Comparison of ENCODE assay signal across 2 cellular contexts in the genomic region with DNA sequence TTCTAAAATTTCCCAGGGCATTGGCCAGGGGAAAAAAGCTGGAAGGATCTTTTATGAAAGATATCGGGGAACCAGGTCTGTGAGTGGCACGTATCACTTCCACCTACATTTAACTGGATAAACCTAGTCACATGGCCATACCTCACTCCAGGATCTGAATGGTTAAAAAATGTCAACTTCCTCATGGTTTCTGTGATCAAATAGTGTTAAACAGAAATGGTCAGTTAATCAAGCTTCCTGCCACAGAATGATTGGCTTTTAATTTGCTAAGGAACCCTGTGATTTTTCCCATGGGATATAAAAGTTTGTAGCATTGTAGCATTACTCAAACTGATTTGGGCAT.
TF ChIP-seq lines count a peak whose summit lies in the region.

No MANE protein-coding gene starts in this region.

TF ChIP-seq in GM23338, 12 proteins besides CTCF, POLR2A, EP300 and RAD21 (continued from another document):
- no peak for TF ChIP-seq ZNF114 (CRISPR knock-in tag; IDR thresholded peaks at IDR 0.05)
- TF ChIP-seq, protein P1, sequence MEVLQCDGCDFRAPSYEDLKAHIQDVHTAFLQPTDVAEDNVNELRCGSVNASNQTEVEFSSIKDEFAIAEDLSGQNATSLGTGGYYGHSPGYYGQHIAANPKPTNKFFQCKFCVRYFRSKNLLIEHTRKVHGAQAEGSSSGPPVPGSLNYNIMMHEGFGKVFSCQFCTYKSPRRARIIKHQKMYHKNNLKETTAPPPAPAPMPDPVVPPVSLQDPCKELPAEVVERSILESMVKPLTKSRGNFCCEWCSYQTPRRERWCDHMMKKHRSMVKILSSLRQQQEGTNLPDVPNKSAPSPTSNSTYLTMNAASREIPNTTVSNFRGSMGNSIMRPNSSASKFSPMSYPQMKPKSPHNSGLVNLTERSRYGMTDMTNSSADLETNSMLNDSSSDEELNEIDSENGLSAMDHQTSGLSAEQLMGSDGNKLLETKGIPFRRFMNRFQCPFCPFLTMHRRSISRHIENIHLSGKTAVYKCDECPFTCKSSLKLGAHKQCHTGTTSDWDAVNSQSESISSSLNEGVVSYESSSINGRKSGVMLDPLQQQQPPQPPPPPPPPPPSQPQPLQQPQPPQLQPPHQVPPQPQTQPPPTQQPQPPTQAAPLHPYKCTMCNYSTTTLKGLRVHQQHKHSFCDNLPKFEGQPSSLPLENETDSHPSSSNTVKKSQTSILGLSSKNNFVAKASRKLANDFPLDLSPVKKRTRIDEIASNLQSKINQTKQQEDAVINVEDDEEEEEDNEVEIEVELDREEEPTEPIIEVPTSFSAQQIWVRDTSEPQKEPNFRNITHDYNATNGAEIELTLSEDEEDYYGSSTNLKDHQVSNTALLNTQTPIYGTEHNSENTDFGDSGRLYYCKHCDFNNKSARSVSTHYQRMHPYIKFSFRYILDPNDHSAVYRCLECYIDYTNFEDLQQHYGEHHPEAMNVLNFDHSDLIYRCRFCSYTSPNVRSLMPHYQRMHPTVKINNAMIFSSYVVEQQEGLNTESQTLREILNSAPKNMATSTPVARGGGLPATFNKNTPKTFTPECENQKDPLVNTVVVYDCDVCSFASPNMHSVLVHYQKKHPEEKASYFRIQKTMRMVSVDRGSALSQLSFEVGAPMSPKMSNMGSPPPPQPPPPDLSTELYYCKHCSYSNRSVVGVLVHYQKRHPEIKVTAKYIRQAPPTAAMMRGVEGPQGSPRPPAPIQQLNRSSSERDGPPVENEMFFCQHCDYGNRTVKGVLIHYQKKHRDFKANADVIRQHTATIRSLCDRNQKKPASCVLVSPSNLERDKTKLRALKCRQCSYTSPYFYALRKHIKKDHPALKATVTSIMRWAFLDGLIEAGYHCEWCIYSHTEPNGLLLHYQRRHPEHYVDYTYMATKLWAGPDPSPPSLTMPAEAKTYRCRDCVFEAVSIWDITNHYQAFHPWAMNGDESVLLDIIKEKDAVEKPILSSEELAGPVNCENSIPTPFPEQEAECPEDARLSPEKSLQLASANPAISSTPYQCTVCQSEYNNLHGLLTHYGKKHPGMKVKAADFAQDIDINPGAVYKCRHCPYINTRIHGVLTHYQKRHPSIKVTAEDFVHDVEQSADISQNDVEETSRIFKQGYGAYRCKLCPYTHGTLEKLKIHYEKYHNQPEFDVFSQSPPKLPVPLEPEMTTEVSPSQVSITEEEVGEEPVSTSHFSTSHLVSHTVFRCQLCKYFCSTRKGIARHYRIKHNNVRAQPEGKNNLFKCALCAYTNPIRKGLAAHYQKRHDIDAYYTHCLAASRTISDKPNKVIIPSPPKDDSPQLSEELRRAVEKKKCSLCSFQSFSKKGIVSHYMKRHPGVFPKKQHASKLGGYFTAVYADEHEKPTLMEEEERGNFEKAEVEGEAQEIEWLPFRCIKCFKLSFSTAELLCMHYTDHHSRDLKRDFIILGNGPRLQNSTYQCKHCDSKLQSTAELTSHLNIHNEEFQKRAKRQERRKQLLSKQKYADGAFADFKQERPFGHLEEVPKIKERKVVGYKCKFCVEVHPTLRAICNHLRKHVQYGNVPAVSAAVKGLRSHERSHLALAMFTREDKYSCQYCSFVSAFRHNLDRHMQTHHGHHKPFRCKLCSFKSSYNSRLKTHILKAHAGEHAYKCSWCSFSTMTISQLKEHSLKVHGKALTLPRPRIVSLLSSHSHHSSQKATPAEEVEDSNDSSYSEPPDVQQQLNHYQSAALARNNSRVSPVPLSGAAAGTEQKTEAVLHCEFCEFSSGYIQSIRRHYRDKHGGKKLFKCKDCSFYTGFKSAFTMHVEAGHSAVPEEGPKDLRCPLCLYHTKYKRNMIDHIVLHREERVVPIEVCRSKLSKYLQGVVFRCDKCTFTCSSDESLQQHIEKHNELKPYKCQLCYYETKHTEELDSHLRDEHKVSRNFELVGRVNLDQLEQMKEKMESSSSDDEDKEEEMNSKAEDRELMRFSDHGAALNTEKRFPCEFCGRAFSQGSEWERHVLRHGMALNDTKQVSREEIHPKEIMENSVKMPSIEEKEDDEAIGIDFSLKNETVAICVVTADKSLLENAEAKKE (CRISPR knock-in tag; IDR thresholded peaks at IDR 0.05) = no peak
- TF ChIP-seq, protein P2, sequence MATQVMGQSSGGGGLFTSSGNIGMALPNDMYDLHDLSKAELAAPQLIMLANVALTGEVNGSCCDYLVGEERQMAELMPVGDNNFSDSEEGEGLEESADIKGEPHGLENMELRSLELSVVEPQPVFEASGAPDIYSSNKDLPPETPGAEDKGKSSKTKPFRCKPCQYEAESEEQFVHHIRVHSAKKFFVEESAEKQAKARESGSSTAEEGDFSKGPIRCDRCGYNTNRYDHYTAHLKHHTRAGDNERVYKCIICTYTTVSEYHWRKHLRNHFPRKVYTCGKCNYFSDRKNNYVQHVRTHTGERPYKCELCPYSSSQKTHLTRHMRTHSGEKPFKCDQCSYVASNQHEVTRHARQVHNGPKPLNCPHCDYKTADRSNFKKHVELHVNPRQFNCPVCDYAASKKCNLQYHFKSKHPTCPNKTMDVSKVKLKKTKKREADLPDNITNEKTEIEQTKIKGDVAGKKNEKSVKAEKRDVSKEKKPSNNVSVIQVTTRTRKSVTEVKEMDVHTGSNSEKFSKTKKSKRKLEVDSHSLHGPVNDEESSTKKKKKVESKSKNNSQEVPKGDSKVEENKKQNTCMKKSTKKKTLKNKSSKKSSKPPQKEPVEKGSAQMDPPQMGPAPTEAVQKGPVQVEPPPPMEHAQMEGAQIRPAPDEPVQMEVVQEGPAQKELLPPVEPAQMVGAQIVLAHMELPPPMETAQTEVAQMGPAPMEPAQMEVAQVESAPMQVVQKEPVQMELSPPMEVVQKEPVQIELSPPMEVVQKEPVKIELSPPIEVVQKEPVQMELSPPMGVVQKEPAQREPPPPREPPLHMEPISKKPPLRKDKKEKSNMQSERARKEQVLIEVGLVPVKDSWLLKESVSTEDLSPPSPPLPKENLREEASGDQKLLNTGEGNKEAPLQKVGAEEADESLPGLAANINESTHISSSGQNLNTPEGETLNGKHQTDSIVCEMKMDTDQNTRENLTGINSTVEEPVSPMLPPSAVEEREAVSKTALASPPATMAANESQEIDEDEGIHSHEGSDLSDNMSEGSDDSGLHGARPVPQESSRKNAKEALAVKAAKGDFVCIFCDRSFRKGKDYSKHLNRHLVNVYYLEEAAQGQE (IDR thresholded peaks at IDR 0.05; ENCODE audit: unreplicated experiment) = no peak
- TF ChIP-seq CREB1 (CRISPR knock-in tag; IDR thresholded peaks at IDR 0.05; ENCODE audit: low read depth) = no peak

TF ChIP-seq in WTC11, 78 proteins besides CTCF, POLR2A, EP300 and RAD21 (continued from another document):
- no peak for TF ChIP-seq ESRRA (CRISPR knock-in tag; IDR thresholded peaks at IDR 0.05; ENCODE audit: borderline replicate concordance)
- TF ChIP-seq, protein P3, sequence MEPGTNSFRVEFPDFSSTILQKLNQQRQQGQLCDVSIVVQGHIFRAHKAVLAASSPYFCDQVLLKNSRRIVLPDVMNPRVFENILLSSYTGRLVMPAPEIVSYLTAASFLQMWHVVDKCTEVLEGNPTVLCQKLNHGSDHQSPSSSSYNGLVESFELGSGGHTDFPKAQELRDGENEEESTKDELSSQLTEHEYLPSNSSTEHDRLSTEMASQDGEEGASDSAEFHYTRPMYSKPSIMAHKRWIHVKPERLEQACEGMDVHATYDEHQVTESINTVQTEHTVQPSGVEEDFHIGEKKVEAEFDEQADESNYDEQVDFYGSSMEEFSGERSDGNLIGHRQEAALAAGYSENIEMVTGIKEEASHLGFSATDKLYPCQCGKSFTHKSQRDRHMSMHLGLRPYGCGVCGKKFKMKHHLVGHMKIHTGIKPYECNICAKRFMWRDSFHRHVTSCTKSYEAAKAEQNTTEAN (CRISPR knock-in tag; IDR thresholded peaks at IDR 0.05) = no peak
- no peak for TF ChIP-seq OVOL2 (CRISPR knock-in tag; IDR thresholded peaks at IDR 0.05; ENCODE audit: borderline replicate concordance)
- TF ChIP-seq, protein P4, sequence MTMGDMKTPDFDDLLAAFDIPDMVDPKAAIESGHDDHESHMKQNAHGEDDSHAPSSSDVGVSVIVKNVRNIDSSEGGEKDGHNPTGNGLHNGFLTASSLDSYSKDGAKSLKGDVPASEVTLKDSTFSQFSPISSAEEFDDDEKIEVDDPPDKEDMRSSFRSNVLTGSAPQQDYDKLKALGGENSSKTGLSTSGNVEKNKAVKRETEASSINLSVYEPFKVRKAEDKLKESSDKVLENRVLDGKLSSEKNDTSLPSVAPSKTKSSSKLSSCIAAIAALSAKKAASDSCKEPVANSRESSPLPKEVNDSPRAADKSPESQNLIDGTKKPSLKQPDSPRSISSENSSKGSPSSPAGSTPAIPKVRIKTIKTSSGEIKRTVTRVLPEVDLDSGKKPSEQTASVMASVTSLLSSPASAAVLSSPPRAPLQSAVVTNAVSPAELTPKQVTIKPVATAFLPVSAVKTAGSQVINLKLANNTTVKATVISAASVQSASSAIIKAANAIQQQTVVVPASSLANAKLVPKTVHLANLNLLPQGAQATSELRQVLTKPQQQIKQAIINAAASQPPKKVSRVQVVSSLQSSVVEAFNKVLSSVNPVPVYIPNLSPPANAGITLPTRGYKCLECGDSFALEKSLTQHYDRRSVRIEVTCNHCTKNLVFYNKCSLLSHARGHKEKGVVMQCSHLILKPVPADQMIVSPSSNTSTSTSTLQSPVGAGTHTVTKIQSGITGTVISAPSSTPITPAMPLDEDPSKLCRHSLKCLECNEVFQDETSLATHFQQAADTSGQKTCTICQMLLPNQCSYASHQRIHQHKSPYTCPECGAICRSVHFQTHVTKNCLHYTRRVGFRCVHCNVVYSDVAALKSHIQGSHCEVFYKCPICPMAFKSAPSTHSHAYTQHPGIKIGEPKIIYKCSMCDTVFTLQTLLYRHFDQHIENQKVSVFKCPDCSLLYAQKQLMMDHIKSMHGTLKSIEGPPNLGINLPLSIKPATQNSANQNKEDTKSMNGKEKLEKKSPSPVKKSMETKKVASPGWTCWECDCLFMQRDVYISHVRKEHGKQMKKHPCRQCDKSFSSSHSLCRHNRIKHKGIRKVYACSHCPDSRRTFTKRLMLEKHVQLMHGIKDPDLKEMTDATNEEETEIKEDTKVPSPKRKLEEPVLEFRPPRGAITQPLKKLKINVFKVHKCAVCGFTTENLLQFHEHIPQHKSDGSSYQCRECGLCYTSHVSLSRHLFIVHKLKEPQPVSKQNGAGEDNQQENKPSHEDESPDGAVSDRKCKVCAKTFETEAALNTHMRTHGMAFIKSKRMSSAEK (CRISPR knock-in tag; IDR thresholded peaks at IDR 0.05; ENCODE audit: borderline replicate concordance) = no peak
- TF ChIP-seq ZNF416 (CRISPR knock-in tag; IDR thresholded peaks at IDR 0.05) = no peak
- TF ChIP-seq, protein P5, sequence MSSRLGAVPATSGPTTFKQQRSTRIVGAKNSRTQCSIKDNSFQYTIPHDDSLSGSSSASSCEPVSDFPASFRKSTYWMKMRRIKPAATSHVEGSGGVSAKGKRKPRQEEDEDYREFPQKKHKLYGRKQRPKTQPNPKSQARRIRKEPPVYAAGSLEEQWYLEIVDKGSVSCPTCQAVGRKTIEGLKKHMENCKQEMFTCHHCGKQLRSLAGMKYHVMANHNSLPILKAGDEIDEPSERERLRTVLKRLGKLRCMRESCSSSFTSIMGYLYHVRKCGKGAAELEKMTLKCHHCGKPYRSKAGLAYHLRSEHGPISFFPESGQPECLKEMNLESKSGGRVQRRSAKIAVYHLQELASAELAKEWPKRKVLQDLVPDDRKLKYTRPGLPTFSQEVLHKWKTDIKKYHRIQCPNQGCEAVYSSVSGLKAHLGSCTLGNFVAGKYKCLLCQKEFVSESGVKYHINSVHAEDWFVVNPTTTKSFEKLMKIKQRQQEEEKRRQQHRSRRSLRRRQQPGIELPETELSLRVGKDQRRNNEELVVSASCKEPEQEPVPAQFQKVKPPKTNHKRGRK (CRISPR knock-in tag; IDR thresholded peaks at IDR 0.05; ENCODE audit: borderline replicate concordance) = no peak
- TF ChIP-seq GABPB1 (CRISPR knock-in tag; IDR thresholded peaks at IDR 0.05) = no peak
- TF ChIP-seq, protein P6, sequence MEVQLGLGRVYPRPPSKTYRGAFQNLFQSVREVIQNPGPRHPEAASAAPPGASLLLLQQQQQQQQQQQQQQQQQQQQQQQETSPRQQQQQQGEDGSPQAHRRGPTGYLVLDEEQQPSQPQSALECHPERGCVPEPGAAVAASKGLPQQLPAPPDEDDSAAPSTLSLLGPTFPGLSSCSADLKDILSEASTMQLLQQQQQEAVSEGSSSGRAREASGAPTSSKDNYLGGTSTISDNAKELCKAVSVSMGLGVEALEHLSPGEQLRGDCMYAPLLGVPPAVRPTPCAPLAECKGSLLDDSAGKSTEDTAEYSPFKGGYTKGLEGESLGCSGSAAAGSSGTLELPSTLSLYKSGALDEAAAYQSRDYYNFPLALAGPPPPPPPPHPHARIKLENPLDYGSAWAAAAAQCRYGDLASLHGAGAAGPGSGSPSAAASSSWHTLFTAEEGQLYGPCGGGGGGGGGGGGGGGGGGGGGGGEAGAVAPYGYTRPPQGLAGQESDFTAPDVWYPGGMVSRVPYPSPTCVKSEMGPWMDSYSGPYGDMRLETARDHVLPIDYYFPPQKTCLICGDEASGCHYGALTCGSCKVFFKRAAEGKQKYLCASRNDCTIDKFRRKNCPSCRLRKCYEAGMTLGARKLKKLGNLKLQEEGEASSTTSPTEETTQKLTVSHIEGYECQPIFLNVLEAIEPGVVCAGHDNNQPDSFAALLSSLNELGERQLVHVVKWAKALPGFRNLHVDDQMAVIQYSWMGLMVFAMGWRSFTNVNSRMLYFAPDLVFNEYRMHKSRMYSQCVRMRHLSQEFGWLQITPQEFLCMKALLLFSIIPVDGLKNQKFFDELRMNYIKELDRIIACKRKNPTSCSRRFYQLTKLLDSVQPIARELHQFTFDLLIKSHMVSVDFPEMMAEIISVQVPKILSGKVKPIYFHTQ (CRISPR knock-in tag; IDR thresholded peaks at IDR 0.05) = no peak
- TF ChIP-seq SP1 (CRISPR knock-in tag; conservative IDR thresholded peaks at IDR 0.05) = no peak
- TF ChIP-seq NR1H2 (CRISPR knock-in tag; IDR thresholded peaks at IDR 0.05) = no peak
- TF ChIP-seq TEAD4 (CRISPR knock-in tag; IDR thresholded peaks at IDR 0.05) = no peak
